In genomic region chr1:208241541-208241940, GRCh38 we compare ENCODE assay signal across 11 cellular contexts. TPM values are rescaled to one million over a fixed set of nuclear protein-coding genes. Genes with fewer than 3 reads are reported as not detected.
A peak's percentile ranks its signal among the peaks of the same experiment; 100 is the strongest.
DNase-seq lines count a peak whose midpoint lies in the region; ATAC-seq, FAIRE-seq and TF ChIP-seq lines count a peak whose summit lies in the region.
"Had no signal": no experiment of that assay in that cellular context is flagged by ENCODE, and none has a peak within 500 bp of the region (broad histone marks: within the 10 kb centered on the region; RNA-seq: fewer than 3 reads in every experiment).

No MANE protein-coding gene starts in this region.

- H3K4me3 Mint-ChIP-seq in mesothelial cell of epicardium = peak overlapping the region; percentile 77
- H3K4me3 Mint-ChIP-seq: activated B cell treated with CpG ODN at 0.5 μM for 24 hours had no signal

- no peaks in the 10 kb centered on the region for H3K9me3 Mint-ChIP-seq in mesothelial cell of epicardium
- H3K9me3 Mint-ChIP-seq: activated B cell treated with CpG ODN at 0.5 μM for 24 hours had no signal

- no peak for TF ChIP-seq EP300 in suprapubic skin (IDR thresholded peaks at IDR 0.05)

- H3K4me3 ChIP-seq in RWPE2 (ENCODE audit: severe bottlenecking) (peak overlapping the region; percentile 68), dorsolateral prefrontal cortex (peak overlapping the region in 58 of 59 donors; percentile 57 to 90 (median 79)), suprapubic skin (peak overlapping the region; percentile 85)

- no peak for ATAC-seq in RWPE2 (ENCODE audit: low read depth)
- no peak for ATAC-seq in GM18519 (IDR thresholded peaks at IDR 0.05; ENCODE audit: low FRiP score, unreplicated experiment)

- no peak for DNase-seq in RWPE2 (ENCODE audit: low spot score)
- no peak for DNase-seq in dorsolateral prefrontal cortex
- DNase-seq in mesothelial cell of epicardium (ENCODE audit: low spot score in 2 of 2, unreplicated experiment in 2 of 2) = no peak
- peak in 1 of 2 donors; percentile 40 for DNase-seq in suprapubic skin (ENCODE audit: low spot score in 2 of 2)
- no peak for DNase-seq in urothelium cell line (ENCODE audit: low spot score)
- DNase-seq in activated gamma-delta T cell treated with Interleukin-2 at 50 U/mL for 16 hours = no peak
- DNase-seq: activated B cell treated with CpG ODN at 0.5 μM for 24 hours, DMS153, head of caudate nucleus, mesenchymal stem cell had no signal

- H3K9me3 ChIP-seq in RWPE2 (ENCODE audit: severe bottlenecking) (no peaks in the 10 kb centered on the region), suprapubic skin (no peaks in the 10 kb centered on the region)

- no peaks in the 10 kb centered on the region for H3K36me3 Mint-ChIP-seq in mesothelial cell of epicardium

- H3K27me3 Mint-ChIP-seq in mesothelial cell of epicardium (ENCODE audit: low read depth) = peaks cover 16% of the 10 kb centered on the region

- no peak for TF ChIP-seq POLR2A in suprapubic skin (IDR thresholded peaks at IDR 0.05)

- intact Hi-C loops in dorsolateral prefrontal cortex (cut with DNase I) = loop anchor here (2.0 to 5.0 kb wide), 3 partner anchors 157 to 219 kb away; no protein-coding TSS in a partner anchor

- H3K4me1 ChIP-seq in RWPE2 (ENCODE audit: insufficient read depth, poor library complexity, severe bottlenecking) (peaks cover 40% of the 10 kb centered on the region), suprapubic skin (peaks cover 66% of the 10 kb centered on the region)

- 89% methylated on average over 5 of the region's 5 CpGs for WGBS in suprapubic skin

- H3K4me1 Mint-ChIP-seq in mesothelial cell of epicardium = peaks cover 60% of the 10 kb centered on the region

- TF ChIP-seq CTCF in RWPE2 (IDR thresholded peaks at IDR 0.05; ENCODE audit: poor library complexity, severe bottlenecking) (no peak), dorsolateral prefrontal cortex (IDR thresholded peaks at IDR 0.05 in 54 of 56, conservative IDR thresholded peaks at IDR 0.05 in 2 of 56; ENCODE audit: low read depth in 1 of 56, partially characterized antibody in 56 of 56) (no peak), mesothelial cell of epicardium (IDR thresholded peaks at IDR 0.05; ENCODE audit: unreplicated experiment) (no peak), suprapubic skin (IDR thresholded peaks at IDR 0.05) (no peak)

- H3K27me3 ChIP-seq in RWPE2 (ENCODE audit: insufficient read depth, poor library complexity, severe bottlenecking) (no peaks in the 10 kb centered on the region), dorsolateral prefrontal cortex (peaks cover 0 to 42% (median 0%) of the 10 kb centered on the region in 45 donors), suprapubic skin (no peaks in the 10 kb centered on the region)

- H3K27ac ChIP-seq in RWPE2 (ENCODE audit: poor library complexity, severe bottlenecking) (peak overlapping the region; percentile 79), dorsolateral prefrontal cortex (peak overlapping the region in 45 of 59 donors; percentile 1 to 96 (median 86)), suprapubic skin (no peak overlapping the region)

- H3K27ac Mint-ChIP-seq in mesothelial cell of epicardium = no peak overlapping the region
- H3K27ac Mint-ChIP-seq: activated B cell treated with CpG ODN at 0.5 μM for 24 hours had no signal

- H3K36me3 ChIP-seq in RWPE2 (ENCODE audit: low read depth) (0 out of 2 replicates have a peak, but pooled peaks cover 7% of the 10 kb centered on the region), suprapubic skin (no peaks in the 10 kb centered on the region)

- FAIRE-seq in urothelium cell line (lab: Jason Lieb, UNC) = no peak

RNA-seq across cellular contexts. Expression of gene PLXNA2, which starts 2.6 kb away (rescaled TPM):
- 100 to 1,000 TPM in 36 of 120 experiments, 10 to 100 TPM in 84; 39.8 to 132 (median 90.8) TPM for total RNA-seq in dorsolateral prefrontal cortex
- total RNA-seq in mesothelial cell of epicardium = 13.2 to 16.5 TPM (median 14.7 TPM) in 3 replicates
- total RNA-seq in suprapubic skin = 10 to 100 TPM; 35.3 to 53.9 (median 45.7) TPM
